7 cellular contexts compared by ENCODE assay signal in genomic region chr11:42494459-42494858, GRCh38.
"Had no signal": no experiment of that assay in that cellular context is flagged by ENCODE, and none has a peak within 500 bp of the region (broad histone marks: within the 10 kb centered on the region; RNA-seq: fewer than 3 reads in every experiment).

No MANE protein-coding gene starts in this region.

- H3K4me1 Mint-ChIP-seq: IgD-negative memory B cell had no signal

- H3K4me3 Mint-ChIP-seq: IgD-negative memory B cell had no signal

- H3K27ac ChIP-seq: HL-60 had no signal

- H3K36me3 Mint-ChIP-seq: IgD-negative memory B cell had no signal

- H3K27ac Mint-ChIP-seq: IgD-negative memory B cell had no signal

- DNase-seq: IMR-90, KBM-7, KG1 had no signal

- ATAC-seq: HepG2, K562 had no signal

- H3K4me3 ChIP-seq: K562 had no signal
